In genomic region chr7:2376351-2377154, GRCh38 we compare ENCODE assay signal across 1 cellular context.
TF ChIP-seq lines count a peak whose summit lies in the region.

No MANE protein-coding gene starts in this region.

TF ChIP-seq in liver, 16 proteins besides CTCF, POLR2A, EP300 and RAD21 (continued from another document):
- TF ChIP-seq REST (IDR thresholded peaks at IDR 0.05) (no peak), NR2F2 (IDR thresholded peaks at IDR 0.05) (no peak), YY1 (IDR thresholded peaks at IDR 0.05) (no peak), ATF3 (IDR thresholded peaks at IDR 0.05) (no peak), TAF1 (conservative IDR thresholded peaks at IDR 0.05) (no peak), FOXA1 (IDR thresholded peaks at IDR 0.05) (no peak), RXRA (IDR thresholded peaks at IDR 0.05) (peak; percentile 87 to 92), EGR1 (IDR thresholded peaks at IDR 0.05; ENCODE audit: low read depth in 2 of 2) (no peak), ZBTB33 (IDR thresholded peaks at IDR 0.05) (no peak), MAX (IDR thresholded peaks at IDR 0.05) (no peak), SP1 (IDR thresholded peaks at IDR 0.05) (peak; percentile 72)
